In genomic region chr13:103908274-103908673, GRCh38 we compare ENCODE assay signal across 17 cellular contexts.
DNase-seq lines count a peak whose midpoint lies in the region; ATAC-seq and TF ChIP-seq lines count a peak whose summit lies in the region.
"Had no signal": no experiment of that assay in that cellular context is flagged by ENCODE, and none has a peak within 500 bp of the region (broad histone marks: within the 10 kb centered on the region; RNA-seq: fewer than 3 reads in every experiment).

No MANE protein-coding gene starts in this region.

- no peaks in the 10 kb centered on the region for H3K4me1 Mint-ChIP-seq in activated T-helper 17 cell treated with anti-CD3 and anti-CD28 coated beads, Interleukin-2, amount 50 U/mL, for 72 hours
- H3K4me1 Mint-ChIP-seq: CD14-positive monocyte; CD8-positive, alpha-beta memory T cell had no signal

- no peaks in the 10 kb centered on the region for H3K27me3 Mint-ChIP-seq in activated T-helper 17 cell treated with anti-CD3 and anti-CD28 coated beads, Interleukin-2, amount 50 U/mL, for 72 hours
- H3K27me3 Mint-ChIP-seq: CD4-positive, alpha-beta T cell had no signal

- H3K27ac Mint-ChIP-seq in activated T-helper 17 cell treated with anti-CD3 and anti-CD28 coated beads, Interleukin-2, amount 50 U/mL, for 72 hours: no peak overlapping the region
- H3K27ac Mint-ChIP-seq: CD14-positive monocyte; CD4-positive, alpha-beta T cell; CD8-positive, alpha-beta memory T cell had no signal

- no peaks in the 10 kb centered on the region for H3K36me3 Mint-ChIP-seq in activated T-helper 17 cell treated with anti-CD3 and anti-CD28 coated beads, Interleukin-2, amount 50 U/mL, for 72 hours (ENCODE audit: low read depth)
- H3K36me3 Mint-ChIP-seq: CD14-positive monocyte; CD8-positive, alpha-beta memory T cell had no signal

- no peak overlapping the region for H3K4me3 Mint-ChIP-seq in activated T-helper 17 cell treated with anti-CD3 and anti-CD28 coated beads, Interleukin-2, amount 50 U/mL, for 72 hours
- H3K4me3 Mint-ChIP-seq: CD14-positive monocyte; CD4-positive, alpha-beta T cell; CD8-positive, alpha-beta memory T cell had no signal

- DNase-seq in NCI-H2171 treated with DMSO at 0.1 percent for 48 hours (lab: John Stamatoyannopoulos, UW): peak; percentile 41
- DNase-seq in NCI-H2171 (lab: John Stamatoyannopoulos, UW): no peak
- peak; percentile 74 for DNase-seq in NCI-H82 treated with DMSO at 0.1 percent for 48 hours (lab: John Stamatoyannopoulos, UW; ENCODE audit: unreplicated experiment)
- no peak for DNase-seq in activated CD4-positive, alpha-beta T cell treated with anti-CD3 and anti-CD28 coated beads for 1 hour
- DNase-seq: AML-193; BE2C; CD4-positive, alpha-beta T cell; CD8-positive, alpha-beta memory T cell; DMS53; DMS79 treated with DMSO at 0.1 percent for 48 hours; GF-D8; GM23248; H7; HCEC 1CT had no signal

- peaks cover 7% of the 10 kb centered on the region for H3K9me3 Mint-ChIP-seq in activated T-helper 17 cell treated with anti-CD3 and anti-CD28 coated beads, Interleukin-2, amount 50 U/mL, for 72 hours

- ATAC-seq in SK-N-SH treated with all-trans-retinoic acid at 6 μM for 48 hours: no peak
- no peak for ATAC-seq in activated T-helper 17 cell treated with anti-CD3 and anti-CD28 coated beads, Interleukin-2, amount 50 U/mL, for 72 hours (replicated peaks)

TF ChIP-seq in SK-N-SH treated with all-trans-retinoic acid at 6 μM for 48 hours, 23 proteins besides CTCF, POLR2A, EP300 and RAD21:
- TF ChIP-seq ZFP3 (CRISPR knock-in tag; IDR thresholded peaks at IDR 0.05) (no peak), BACH2 (CRISPR knock-in tag; IDR thresholded peaks at IDR 0.05; ENCODE audit: borderline replicate concordance) (no peak), GLIS3 (CRISPR knock-in tag; IDR thresholded peaks at IDR 0.05) (no peak), TCF4 (CRISPR knock-in tag; IDR thresholded peaks at IDR 0.05; ENCODE audit: borderline replicate concordance) (0 out of 2 replicates have a peak, but pooled peaks have one; percentile 21), TSHZ2 (CRISPR knock-in tag; IDR thresholded peaks at IDR 0.05) (no peak), CSDC2 (CRISPR knock-in tag; IDR thresholded peaks at IDR 0.05) (no peak)

Comparison
In these comparisons a context has a peak if more than half of its experiments do, and no peak if none do; other contexts are left out.
1. DNase-seq: peak in NCI-H2171 treated with DMSO at 0.1 percent for 48 hours (single experiment) and NCI-H82 treated with DMSO at 0.1 percent for 48 hours (single experiment); none in NCI-H2171 (single experiment) and activated CD4-positive, alpha-beta T cell treated with anti-CD3 and anti-CD28 coated beads for 1 hour (single experiment).